In the genomic region with DNA sequence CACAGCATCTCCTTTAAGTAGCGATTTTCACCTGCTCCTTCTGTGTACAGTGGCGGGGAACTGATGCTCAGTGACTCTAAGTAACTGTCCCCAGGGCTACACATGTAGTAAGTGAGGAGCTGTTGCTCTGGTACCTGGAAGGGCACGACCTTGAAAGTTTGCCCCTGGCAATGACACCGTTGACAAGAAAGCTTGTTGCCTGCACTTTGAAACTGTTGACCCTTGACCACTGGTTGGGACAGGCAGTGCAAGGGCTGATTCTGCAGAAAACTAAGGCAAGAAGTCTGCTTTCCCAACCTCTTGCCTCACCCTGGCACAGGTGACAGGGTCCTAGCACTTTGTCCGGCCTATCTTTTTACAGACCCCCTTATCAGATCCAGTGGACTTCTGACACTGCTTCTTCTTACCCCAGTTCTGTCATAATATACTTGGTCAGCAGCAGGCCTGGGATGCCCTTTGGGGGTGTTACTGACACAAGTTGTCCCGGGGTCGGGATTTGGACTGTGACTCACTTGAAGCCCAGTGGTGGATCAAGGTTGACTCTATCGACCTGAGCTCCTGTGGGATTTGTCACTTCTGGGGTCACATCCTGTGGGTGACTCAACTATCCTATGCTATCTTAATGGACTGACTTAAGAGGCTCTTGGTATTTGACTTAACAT, we compare ENCODE assay signal across 11 cellular contexts. TPM values are rescaled to one million over a fixed set of nuclear protein-coding genes. Genes with fewer than 3 reads are reported as not detected.
DNase-seq lines count a peak whose midpoint lies in the region; ATAC-seq and TF ChIP-seq lines count a peak whose summit lies in the region.
"Had no signal": no experiment of that assay in that cellular context is flagged by ENCODE, and none has a peak within 500 bp of the region (broad histone marks: within the 10 kb centered on the region; RNA-seq: fewer than 3 reads in every experiment).

No MANE protein-coding gene starts in this region.

- no peak for TF ChIP-seq CTCF in mammary epithelial cell (conservative IDR thresholded peaks at IDR 0.05 in 1 of 2, IDR thresholded peaks at IDR 0.05 in 1 of 2; ENCODE audit: extremely low read depth in 1 of 2, insufficient read depth in 1 of 2, low read depth in 1 of 2, low read length in 2 of 2)

- no peaks in the 10 kb centered on the region for H3K9me3 Mint-ChIP-seq in effector memory CD8-positive, alpha-beta T cell

- dilution Hi-C loops in mammary epithelial cell (cut with HindIII; ENCODE audit: low sequenced_read_pairs) = no loop called here

- peaks cover 6% of the 10 kb centered on the region for H3K36me3 Mint-ChIP-seq in effector memory CD8-positive, alpha-beta T cell (ENCODE audit: insufficient read depth)

- intact Hi-C loops in mammary epithelial cell (cut with micrococcal nuclease) = no loop called here

- H3K9me3 ChIP-seq in mammary epithelial cell (replicated peaks; ENCODE audit: insufficient read depth, low read length) = no peaks in the 10 kb centered on the region
- H3K9me3 ChIP-seq: BLaER1 treated with 17β-estradiol and CSF1 and Interleukin-3, amounts not matched to agents 10 nM and 100 nM had no signal

- H3K27me3 Mint-ChIP-seq in effector memory CD8-positive, alpha-beta T cell = no peaks in the 10 kb centered on the region

- no peak overlapping the region for H2AFZ ChIP-seq in mammary epithelial cell (ENCODE audit: low read depth, low read length)

- peak overlapping the region in 1 of 2 donors; percentile 45 for H3K4me3 Mint-ChIP-seq in effector memory CD8-positive, alpha-beta T cell

- H3K79me2 ChIP-seq in mammary epithelial cell (ENCODE audit: insufficient read depth, low read length) = no peaks in the 10 kb centered on the region

- no peak overlapping the region for H3K4me3 ChIP-seq in mammary epithelial cell (replicated peaks in 1 of 3; ENCODE audit: insufficient read depth in 1 of 3, low read depth in 2 of 3, low read length in 3 of 3)
- H3K4me3 ChIP-seq: BLaER1 treated with 17β-estradiol and CSF1 and Interleukin-3, amounts not matched to agents 10 nM and 100 nM had no signal

- DNase-seq in Daoy (ENCODE audit: low read depth) (peak; percentile 65), M059J (ENCODE audit: low read depth) (peak; percentile 95), renal cortical epithelial cell (ENCODE audit: low read depth) (peak; percentile 42), ecto neural progenitor cell (ENCODE audit: low spot score) (no peak), mammary epithelial cell (no peak), NCI-H748 treated with DMSO at 0.1 percent for 48 hours (lab: John Stamatoyannopoulos, UW) (no peak)
- no peak for DNase-seq in effector memory CD8-positive, alpha-beta T cell
- DNase-seq: NCI-H69, Right ventricle myocardium superior had no signal

- in situ Hi-C loops in mammary epithelial cell (cut with MboI; ENCODE audit: low sequenced_read_pairs in 2 of 2) = no loop called here

- H3K27ac ChIP-seq in mammary epithelial cell (ENCODE audit: insufficient read depth, low read depth, low read length) = no peak overlapping the region
- H3K27ac ChIP-seq: BLaER1 treated with 17β-estradiol and CSF1 and Interleukin-3, amounts not matched to agents 10 nM and 100 nM had no signal

- H3K36me3 ChIP-seq in mammary epithelial cell (ENCODE audit: insufficient read depth, low read length) = no peaks in the 10 kb centered on the region

- no peak overlapping the region for H3K4me2 ChIP-seq in mammary epithelial cell (ENCODE audit: insufficient read depth, low read depth, low read length)

- H3K27me3 ChIP-seq in mammary epithelial cell (ENCODE audit: insufficient read depth, low read length) = no peaks in the 10 kb centered on the region
- H3K27me3 ChIP-seq: BLaER1 treated with 17β-estradiol and CSF1 and Interleukin-3, amounts not matched to agents 10 nM and 100 nM had no signal

- WGBS in mammary epithelial cell (ENCODE audit: low coverage, missing lambda C conversion rate) = 80% methylated on average over 7 of the region's 8 CpGs

- H3K27ac Mint-ChIP-seq in effector memory CD8-positive, alpha-beta T cell = peak overlapping the region; percentile 89 to 100

- CTCF ChIA-PET in mammary epithelial cell (lab: Charles Lee; ENCODE audit: low non-redundant PET) = no interaction called here

- no peak for ATAC-seq in effector memory CD8-positive, alpha-beta T cell (replicated peaks)
- ATAC-seq: sciatic nerve had no signal

- peaks cover 70 to 74% of the 10 kb centered on the region in 2 donors for H3K4me1 Mint-ChIP-seq in effector memory CD8-positive, alpha-beta T cell (ENCODE audit: low read depth in 2 of 2)

- BruUV-seq in mammary epithelial cell (replicated peaks; lab: Mats Ljungman, UMichigan) = no TSS peak

- no peaks in the 10 kb centered on the region for H4K20me1 ChIP-seq in mammary epithelial cell (ENCODE audit: insufficient read depth, low read length)

- peaks cover 10% of the 10 kb centered on the region for H3K4me1 ChIP-seq in mammary epithelial cell (ENCODE audit: insufficient read depth, low read length)

- no peak overlapping the region for H3K9ac ChIP-seq in mammary epithelial cell (ENCODE audit: insufficient read depth, low read length)
- H3K9ac ChIP-seq: BLaER1 treated with 17β-estradiol and CSF1 and Interleukin-3, amounts not matched to agents 10 nM and 100 nM had no signal

RNA-seq across cellular contexts. Expression of a gene that starts 5.8 kb away (rescaled TPM):
- total RNA-seq in Daoy (2014; rRNA removed; shearing (Covaris generic)) = 16.1 and 18.3 TPM in 2 replicates
- 17.6 and 25.5 TPM in 2 replicates for total RNA-seq in M059J (2014; rRNA removed; shearing (Covaris generic))
- 5.8 and 11.8 TPM in 2 replicates for total RNA-seq in renal cortical epithelial cell
- under 1 TPM in 1 of 2 donors, not detected in 1; 0.17 TPM for total RNA-seq in mammary epithelial cell
- polyA plus RNA-seq in mammary epithelial cell = 0.23 TPM
- not detected for polyA minus RNA-seq in mammary epithelial cell

Comparison
In these comparisons a context has a peak if more than half of its experiments do, and no peak if none do; other contexts are left out.
1. DNase-seq: peak in Daoy (single experiment), M059J (single experiment) and renal cortical epithelial cell (single experiment); none in effector memory CD8-positive, alpha-beta T cell (0 of 3), ecto neural progenitor cell (single experiment), mammary epithelial cell (single experiment) and NCI-H748 treated with DMSO at 0.1 percent for 48 hours (single experiment).